Comparison of ENCODE assay signal across 12 cellular contexts in the genomic region with DNA sequence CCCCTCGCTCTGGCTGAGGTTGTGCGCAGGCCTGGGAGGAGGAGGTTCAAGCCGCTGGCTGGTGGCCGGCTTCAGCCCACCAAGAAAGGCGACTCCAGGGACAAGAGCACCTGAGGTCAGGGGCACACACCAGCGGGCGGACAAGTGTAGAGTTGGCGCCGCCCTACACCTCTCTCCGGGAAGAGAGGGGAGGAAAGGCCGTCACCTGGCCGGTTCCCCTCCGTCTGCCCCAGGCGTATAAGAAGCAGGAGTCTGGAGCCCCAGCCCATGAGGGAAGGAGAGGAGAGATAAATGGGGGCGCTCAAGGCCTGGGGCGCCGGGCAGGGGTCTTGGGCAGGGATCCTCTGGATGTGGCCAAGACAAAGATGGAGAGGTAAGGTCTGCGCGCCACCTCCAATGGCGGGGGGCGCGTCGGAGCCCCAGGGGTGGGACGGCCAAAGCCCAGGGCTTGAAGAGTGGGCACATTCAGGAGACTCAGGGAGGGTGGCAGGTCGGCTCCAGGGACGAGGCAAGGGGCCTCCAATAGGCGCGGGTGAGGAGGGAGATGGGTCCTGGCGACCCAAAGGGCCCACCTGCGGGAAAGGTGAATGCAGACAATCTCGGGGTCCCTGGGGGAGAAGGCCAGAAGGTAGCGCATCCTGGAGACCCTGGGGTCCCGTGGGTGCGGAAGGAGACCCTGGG. TPM values are rescaled to one million over a fixed set of nuclear protein-coding genes. Genes with fewer than 3 reads are reported as not detected.
DNase-seq lines count a peak whose midpoint lies in the region; ATAC-seq and TF ChIP-seq lines count a peak whose summit lies in the region.
"Had no signal": no experiment of that assay in that cellular context is flagged by ENCODE, and none has a peak within 500 bp of the region (broad histone marks: within the 10 kb centered on the region; RNA-seq: fewer than 3 reads in every experiment).

No MANE protein-coding gene starts in this region.

- H3K4me1 Mint-ChIP-seq in activated CD4-positive, alpha-beta T cell treated with anti-CD3 and anti-CD28 coated beads, Interleukin-2, amount 10 ng/mL, durations not matched to agents 24 days and 14 days: peaks cover 4% of the 10 kb centered on the region
- peaks cover 11% of the 10 kb centered on the region for H3K4me1 Mint-ChIP-seq in activated B cell treated with CpG ODN at 0.5 μM for 24 hours
- peaks cover 12% of the 10 kb centered on the region for H3K4me1 Mint-ChIP-seq in stimulated activated memory B cell treated with anti-CD40 and anti-IgM and Interleukin-4, amounts not matched to agents 10 μg/mL and 1 μg/mL and 100 μg/mL, for 72 hours

- H3K27ac Mint-ChIP-seq in activated CD4-positive, alpha-beta T cell treated with anti-CD3 and anti-CD28 coated beads, Interleukin-2, amount 10 ng/mL, durations not matched to agents 24 days and 14 days: no peak overlapping the region
- H3K27ac Mint-ChIP-seq in activated B cell treated with CpG ODN at 0.5 μM for 24 hours: no peak overlapping the region
- no peak overlapping the region for H3K27ac Mint-ChIP-seq in stimulated activated memory B cell treated with anti-CD40 and anti-IgM and Interleukin-4, amounts not matched to agents 10 μg/mL and 1 μg/mL and 100 μg/mL, for 72 hours
- H3K27ac Mint-ChIP-seq: HFFc6 had no signal

- no peaks in the 10 kb centered on the region for H3K36me3 Mint-ChIP-seq in activated CD4-positive, alpha-beta T cell treated with anti-CD3 and anti-CD28 coated beads, Interleukin-2, amount 10 ng/mL, durations not matched to agents 24 days and 14 days (ENCODE audit: low read depth)
- H3K36me3 Mint-ChIP-seq in activated B cell treated with CpG ODN at 0.5 μM for 24 hours (ENCODE audit: low read depth): no peaks in the 10 kb centered on the region
- H3K36me3 Mint-ChIP-seq in stimulated activated memory B cell treated with anti-CD40 and anti-IgM and Interleukin-4, amounts not matched to agents 10 μg/mL and 1 μg/mL and 100 μg/mL, for 72 hours: no peaks in the 10 kb centered on the region

- H3K4me3 Mint-ChIP-seq in activated CD4-positive, alpha-beta T cell treated with anti-CD3 and anti-CD28 coated beads, Interleukin-2, amount 10 ng/mL, durations not matched to agents 24 days and 14 days: peak overlapping the region; percentile 60
- H3K4me3 Mint-ChIP-seq in activated B cell treated with CpG ODN at 0.5 μM for 24 hours: peak overlapping the region; percentile 59
- peak overlapping the region; percentile 60 for H3K4me3 Mint-ChIP-seq in stimulated activated memory B cell treated with anti-CD40 and anti-IgM and Interleukin-4, amounts not matched to agents 10 μg/mL and 1 μg/mL and 100 μg/mL, for 72 hours
- H3K4me3 Mint-ChIP-seq: HFFc6 had no signal

- H3K27me3 Mint-ChIP-seq in activated CD4-positive, alpha-beta T cell treated with anti-CD3 and anti-CD28 coated beads, Interleukin-2, amount 10 ng/mL, durations not matched to agents 24 days and 14 days: peaks cover 69% of the 10 kb centered on the region
- H3K27me3 Mint-ChIP-seq in activated B cell treated with CpG ODN at 0.5 μM for 24 hours: peaks cover 64% of the 10 kb centered on the region
- peaks cover 71% of the 10 kb centered on the region for H3K27me3 Mint-ChIP-seq in stimulated activated memory B cell treated with anti-CD40 and anti-IgM and Interleukin-4, amounts not matched to agents 10 μg/mL and 1 μg/mL and 100 μg/mL, for 72 hours

- no peaks in the 10 kb centered on the region for H3K9me3 Mint-ChIP-seq in activated CD4-positive, alpha-beta T cell treated with anti-CD3 and anti-CD28 coated beads, Interleukin-2, amount 10 ng/mL, durations not matched to agents 24 days and 14 days
- no peaks in the 10 kb centered on the region for H3K9me3 Mint-ChIP-seq in activated B cell treated with CpG ODN at 0.5 μM for 24 hours
- no peaks in the 10 kb centered on the region for H3K9me3 Mint-ChIP-seq in stimulated activated memory B cell treated with anti-CD40 and anti-IgM and Interleukin-4, amounts not matched to agents 10 μg/mL and 1 μg/mL and 100 μg/mL, for 72 hours

- no peak for TF ChIP-seq CTCF in activated B cell treated with CpG ODN at 0.5 μM for 24 hours (IDR thresholded peaks at IDR 0.05)

- ATAC-seq in activated B cell treated with CpG ODN at 0.5 μM for 24 hours (ENCODE audit: low read depth) (no peak), HG02938 (IDR thresholded peaks at IDR 0.05; ENCODE audit: unreplicated experiment) (no peak)
- ATAC-seq in stimulated activated memory B cell treated with anti-CD40 and anti-IgM and Interleukin-4, amounts not matched to agents 10 μg/mL and 1 μg/mL and 100 μg/mL, for 72 hours: no peak

- CTCF ChIA-PET in activated B cell treated with CpG ODN at 0.5 μM for 24 hours (lab: Charles Lee): no interaction called here

- no peak for DNase-seq in activated CD4-positive, alpha-beta T cell treated with anti-CD3 and anti-CD28 coated beads, Interleukin-2, amount 10 ng/mL, durations not matched to agents 24 days and 14 days
- no peak for DNase-seq in activated CD4-positive, alpha-beta T cell treated with anti-CD3 and anti-CD28 coated beads for 4 hours
- DNase-seq in activated B cell treated with CpG ODN at 0.5 μM for 24 hours (no peak), iPS-NIHi7 (ENCODE audit: extremely low spot score) (peak; percentile 36), NCI-H2107 (lab: John Stamatoyannopoulos, UW) (no peak)
- no peak for DNase-seq in activated CD8-positive, alpha-beta memory T cell treated with anti-CD3 and anti-CD28 coated beads for 24 hours
- DNase-seq: amniotic stem cell, HFFc6, left colon, NCI-H1436 treated with DMSO at 0.1 percent for 48 hours had no signal

- intact Hi-C loops in activated CD4-positive, alpha-beta T cell treated with anti-CD3 and anti-CD28 coated beads, Interleukin-2, amount 10 ng/mL, durations not matched to agents 24 days and 14 days (cut with micrococcal nuclease): no loop called here
- intact Hi-C loops in activated B cell treated with CpG ODN at 0.5 μM for 24 hours (cut with micrococcal nuclease): no loop called here

- POLR2A ChIA-PET in activated B cell treated with CpG ODN at 0.5 μM for 24 hours (lab: Charles Lee): no interaction called here

RNA-seq across cellular contexts. Expression of a gene that starts 0.8 kb away (rescaled TPM):
- not detected in 2 replicates for total RNA-seq in activated CD4-positive, alpha-beta T cell treated with anti-CD3 and anti-CD28 coated beads, Interleukin-2, amount 10 ng/mL, durations not matched to agents 24 days and 14 days
- not detected in 2 replicates for total RNA-seq in activated B cell treated with CpG ODN at 0.5 μM for 24 hours
- total RNA-seq: HFFc6 had no signal
